In the genomic region with DNA sequence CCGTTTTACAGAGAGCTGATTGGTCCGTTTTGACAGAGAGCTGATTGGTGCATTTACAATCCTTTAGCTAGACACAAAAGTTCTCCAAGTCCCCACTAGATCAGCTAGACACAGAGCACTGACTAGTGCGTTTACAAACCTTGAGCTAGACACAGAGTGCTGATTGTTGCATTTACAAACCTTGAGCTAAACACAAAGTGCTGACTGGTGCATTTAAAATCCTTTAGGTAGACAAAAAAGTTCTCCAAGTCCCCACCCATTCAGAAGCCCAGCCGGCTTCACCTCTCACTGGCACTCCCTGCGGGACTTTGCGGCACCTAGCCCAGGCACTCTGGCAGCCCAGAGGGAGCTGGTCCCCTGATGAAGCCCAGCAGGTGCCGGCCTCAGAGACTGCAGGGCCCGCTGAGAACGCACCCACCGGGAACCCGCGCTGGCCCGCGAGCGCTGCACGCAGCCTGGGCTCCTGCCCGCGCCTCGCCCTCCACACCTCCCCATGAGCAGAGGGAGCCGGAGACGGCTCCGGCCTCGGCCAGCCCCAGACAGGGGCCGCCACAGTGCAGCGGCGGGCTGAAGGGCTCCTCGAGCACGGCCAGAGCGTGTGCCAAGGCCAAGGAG, we compare ENCODE assay signal across 1 cellular context.
TF ChIP-seq lines count a peak whose summit lies in the region.

No MANE protein-coding gene starts in this region.

TF ChIP-seq in K562, 482 proteins besides CTCF, POLR2A, EP300 and RAD21:
- TF ChIP-seq CHD1 (IDR thresholded peaks at IDR 0.05; ENCODE audit: low read length) (no peak), MAFF (IDR thresholded peaks at IDR 0.05; ENCODE audit: low read length) (0 out of 2 replicates have a peak, but pooled peaks have one; percentile 16), ZNF316 (IDR thresholded peaks at IDR 0.05) (peak; percentile 32; the same call in 1 of the 2 replicates), GTF2B (IDR thresholded peaks at IDR 0.05; ENCODE audit: extremely low read depth, insufficient read length) (no peak), DNMT1 (IDR thresholded peaks at IDR 0.05) (no peak)
